ENCODE assay signal across 8 cellular contexts in genomic region chr2:224927671-224928173, GRCh38.
A peak's percentile ranks its signal among the peaks of the same experiment; 100 is the strongest.
DNase-seq lines count a peak whose midpoint lies in the region; ATAC-seq, FAIRE-seq and TF ChIP-seq lines count a peak whose summit lies in the region.

No MANE protein-coding gene starts in this region.

- POLR2A ChIA-PET in T-cell (lab: Charles Lee) = interaction anchor here (0.5 to 3.0 kb wide), 21 partner anchors 9 to 114 kb away, joined by 3 to 33 read pairs (median 3); partner anchors contain the start of gene DOCK10 (in 1 of the 2)
- POLR2A ChIA-PET in WTC11 (lab: Charles Lee) = no interaction called here

- peaks cover 56% of the 10 kb centered on the region for H3K36me3 Mint-ChIP-seq in T-cell
- H3K36me3 Mint-ChIP-seq in astrocyte (ENCODE audit: low read depth, unreplicated experiment) = peaks cover 6% of the 10 kb centered on the region
- no peaks in the 10 kb centered on the region for H3K36me3 Mint-ChIP-seq in WTC11

- H3K9me3 Mint-ChIP-seq in T-cell (no peaks in the 10 kb centered on the region), astrocyte (ENCODE audit: unreplicated experiment) (no peaks in the 10 kb centered on the region), WTC11 (no peaks in the 10 kb centered on the region)

- H2AFZ ChIP-seq in astrocyte (ENCODE audit: low read depth, low read length) = no peak overlapping the region

- peaks cover 99% of the 10 kb centered on the region in 3 donors for H3K4me1 Mint-ChIP-seq in T-cell
- peaks cover 18% of the 10 kb centered on the region for H3K4me1 Mint-ChIP-seq in astrocyte (ENCODE audit: low read depth, unreplicated experiment)
- H3K4me1 Mint-ChIP-seq in WTC11 = peaks cover 6% of the 10 kb centered on the region; the same call in 1 of the 2 replicates

- H3K4me3 ChIP-seq in BLaER1 treated with 17β-estradiol and CSF1 and Interleukin-3, amounts not matched to agents 10 nM and 100 nM = no peak overlapping the region
- H3K4me3 ChIP-seq in astrocyte (ENCODE audit: insufficient read depth, low read depth, low read length) (no peak overlapping the region), prostate gland (no peak overlapping the region)

- H3K9me3 ChIP-seq in BLaER1 treated with 17β-estradiol and CSF1 and Interleukin-3, amounts not matched to agents 10 nM and 100 nM (replicated peaks in 1 of 11) = peaks cover 0 to 4% (median 0%) of the 10 kb centered on the region in 11 experiments; a peak in 1 of 22 replicates
- H3K9me3 ChIP-seq in astrocyte (ENCODE audit: insufficient read depth, low read depth, low read length) (no peaks in the 10 kb centered on the region), prostate gland (no peaks in the 10 kb centered on the region)

- CTCF ChIA-PET in T-cell (lab: Charles Lee) (interaction anchor here (0.6 to 3.2 kb wide), 17 partner anchors 10 to 1913 kb away, joined by 3 to 16 read pairs (median 4); no protein-coding TSS in a partner anchor), WTC11 (lab: Charles Lee) (no interaction called here)

- FAIRE-seq in astrocyte (lab: Jason Lieb, UNC) = peak; percentile 23

- peak overlapping the region; percentile 1 to 97 (median 65); a peak in 17 of 22 replicates for H3K4me2 ChIP-seq in BLaER1 treated with 17β-estradiol and CSF1 and Interleukin-3, amounts not matched to agents 10 nM and 100 nM
- H3K4me2 ChIP-seq in astrocyte (ENCODE audit: low read length) = peak overlapping the region; percentile 49

- H3K79me2 ChIP-seq in astrocyte (ENCODE audit: insufficient read depth, low read length) = no peaks in the 10 kb centered on the region

- TF ChIP-seq POLR2A in prostate gland (IDR thresholded peaks at IDR 0.05) = no peak

- H3K27ac Mint-ChIP-seq in T-cell (peak overlapping the region; percentile 90 to 94), astrocyte (ENCODE audit: unreplicated experiment) (no peak overlapping the region), WTC11 (no peak overlapping the region)

- peak overlapping the region; percentile 23 to 61 (median 60) for H3K4me3 Mint-ChIP-seq in T-cell
- no peak overlapping the region for H3K4me3 Mint-ChIP-seq in astrocyte (ENCODE audit: unreplicated experiment)
- no peak overlapping the region for H3K4me3 Mint-ChIP-seq in WTC11

- H3K27me3 Mint-ChIP-seq in T-cell (no peaks in the 10 kb centered on the region), astrocyte (ENCODE audit: low read depth, unreplicated experiment) (no peaks in the 10 kb centered on the region), WTC11 (ENCODE audit: low read depth) (no peaks in the 10 kb centered on the region; the same call in 1 of the 2 replicates)

- 0 out of 22 replicates have a peak overlapping the region, but pooled peaks of 1 of the 11 experiments have one; percentile 3 for H3K9ac ChIP-seq in BLaER1 treated with 17β-estradiol and CSF1 and Interleukin-3, amounts not matched to agents 10 nM and 100 nM
- H3K9ac ChIP-seq in astrocyte (ENCODE audit: low read length) = peak overlapping the region; percentile 32

- H3K27me3 ChIP-seq in BLaER1 treated with 17β-estradiol and CSF1 and Interleukin-3, amounts not matched to agents 10 nM and 100 nM = no peaks in the 10 kb centered on the region
- H3K27me3 ChIP-seq in astrocyte (ENCODE audit: insufficient read depth, low read length) (no peaks in the 10 kb centered on the region), prostate gland (replicated peaks; ENCODE audit: insufficient read depth) (no peaks in the 10 kb centered on the region)

- WGBS in prostate gland = 75% methylated on average over 7 of the region's 7 CpGs

- H3K27ac ChIP-seq in BLaER1 treated with 17β-estradiol and CSF1 and Interleukin-3, amounts not matched to agents 10 nM and 100 nM = peak overlapping the region in 9 of 11 experiments; percentile 5 to 90 (median 64); a peak in 12 of 22 replicates
- H3K27ac ChIP-seq in astrocyte (ENCODE audit: low read depth, low read length) (peak overlapping the region; percentile 73), prostate gland (no peak overlapping the region)

- ATAC-seq in T-cell (replicated peaks in 1 of 4) (peak; percentile 67 to 88 (median 74)), HG03457 (IDR thresholded peaks at IDR 0.05; ENCODE audit: unreplicated experiment) (no peak), WTC11 (no peak)

- intact Hi-C loops in prostate gland (cut with DNase I) = no loop called here

- TF ChIP-seq CTCF in astrocyte (IDR thresholded peaks at IDR 0.05; ENCODE audit: insufficient read depth, low read depth, low read length) (no peak), prostate gland (IDR thresholded peaks at IDR 0.05) (no peak), WTC11 (IDR thresholded peaks at IDR 0.05) (no peak)

- H4K20me1 ChIP-seq in BLaER1 treated with 17β-estradiol and CSF1 and Interleukin-3, amounts not matched to agents 10 nM and 100 nM = peaks cover 5 to 100% (median 49%) of the 10 kb centered on the region in 11 experiments; a peak in 15 of 22 replicates
- H4K20me1 ChIP-seq in astrocyte (ENCODE audit: insufficient read depth, low read length) = no peaks in the 10 kb centered on the region

- peaks cover 63 to 100% (median 87%) of the 10 kb centered on the region in 10 experiments for H3K4me1 ChIP-seq in BLaER1 treated with 17β-estradiol and CSF1 and Interleukin-3, amounts not matched to agents 10 nM and 100 nM
- H3K4me1 ChIP-seq in astrocyte (ENCODE audit: insufficient read depth, low read length) = peaks cover 28% of the 10 kb centered on the region
- peaks cover 4% of the 10 kb centered on the region for H3K4me1 ChIP-seq in prostate gland (replicated peaks)

- DNase-seq in T-cell (peak in 33 of 34 experiments; percentile 45 to 87 (median 72)), astrocyte (ENCODE audit: low read depth) (peak; percentile 80), prostate gland (ENCODE audit: low spot score) (peak; percentile 36), AG08395 (ENCODE audit: low spot score) (no peak), HUDEP-2 (lab: John Stamatoyannopoulos, UW; ENCODE audit: unreplicated experiment in 76 of 76) (no peak), WTC11 (ENCODE audit: low spot score) (no peak)

- peaks cover 30 to 98% (median 92%) of the 10 kb centered on the region in 11 experiments for H3K36me3 ChIP-seq in BLaER1 treated with 17β-estradiol and CSF1 and Interleukin-3, amounts not matched to agents 10 nM and 100 nM
- H3K36me3 ChIP-seq in astrocyte (ENCODE audit: insufficient read depth, low read length) (peaks cover 4% of the 10 kb centered on the region), prostate gland (no peaks in the 10 kb centered on the region)

TF ChIP-seq in WTC11, 78 proteins besides CTCF, POLR2A, EP300 and RAD21 (continues in another document):
- no peak for TF ChIP-seq ZNF232 (CRISPR knock-in tag; IDR thresholded peaks at IDR 0.05)
- TF ChIP-seq E2F5 (CRISPR knock-in tag; IDR thresholded peaks at IDR 0.05) = no peak
- TF ChIP-seq ATF6 (CRISPR knock-in tag; IDR thresholded peaks at IDR 0.05) = no peak
- no peak for TF ChIP-seq CREB1 (CRISPR knock-in tag; IDR thresholded peaks at IDR 0.05)
- TF ChIP-seq, protein P1, sequence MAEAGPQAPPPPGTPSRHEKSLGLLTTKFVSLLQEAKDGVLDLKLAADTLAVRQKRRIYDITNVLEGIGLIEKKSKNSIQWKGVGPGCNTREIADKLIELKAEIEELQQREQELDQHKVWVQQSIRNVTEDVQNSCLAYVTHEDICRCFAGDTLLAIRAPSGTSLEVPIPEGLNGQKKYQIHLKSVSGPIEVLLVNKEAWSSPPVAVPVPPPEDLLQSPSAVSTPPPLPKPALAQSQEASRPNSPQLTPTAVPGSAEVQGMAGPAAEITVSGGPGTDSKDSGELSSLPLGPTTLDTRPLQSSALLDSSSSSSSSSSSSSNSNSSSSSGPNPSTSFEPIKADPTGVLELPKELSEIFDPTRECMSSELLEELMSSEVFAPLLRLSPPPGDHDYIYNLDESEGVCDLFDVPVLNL (CRISPR knock-in tag; IDR thresholded peaks at IDR 0.05; ENCODE audit: borderline replicate concordance, low read depth) = no peak
- TF ChIP-seq NR1H2 (CRISPR knock-in tag; IDR thresholded peaks at IDR 0.05) = no peak
- TF ChIP-seq NR2C2 (CRISPR knock-in tag; IDR thresholded peaks at IDR 0.05) = no peak
- TF ChIP-seq, protein P2, sequence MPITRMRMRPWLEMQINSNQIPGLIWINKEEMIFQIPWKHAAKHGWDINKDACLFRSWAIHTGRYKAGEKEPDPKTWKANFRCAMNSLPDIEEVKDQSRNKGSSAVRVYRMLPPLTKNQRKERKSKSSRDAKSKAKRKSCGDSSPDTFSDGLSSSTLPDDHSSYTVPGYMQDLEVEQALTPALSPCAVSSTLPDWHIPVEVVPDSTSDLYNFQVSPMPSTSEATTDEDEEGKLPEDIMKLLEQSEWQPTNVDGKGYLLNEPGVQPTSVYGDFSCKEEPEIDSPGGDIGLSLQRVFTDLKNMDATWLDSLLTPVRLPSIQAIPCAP (CRISPR knock-in tag; IDR thresholded peaks at IDR 0.05) = no peak
- TF ChIP-seq ZNF121 (CRISPR knock-in tag; IDR thresholded peaks at IDR 0.05) = no peak
- TF ChIP-seq ZMAT4 (CRISPR knock-in tag; IDR thresholded peaks at IDR 0.05) = no peak

Comparison
In these comparisons a context has a peak if more than half of its experiments do, and no peak if none do; other contexts are left out.
1. H3K27ac ChIP-seq: peak in BLaER1 treated with 17β-estradiol and CSF1 and Interleukin-3, amounts not matched to agents 10 nM and 100 nM (9 of 11) and astrocyte (single experiment); none in prostate gland (0 of 2).
2. ATAC-seq: peak in T-cell (4 of 4); none in HG03457 (single experiment) and WTC11 (single experiment).
3. DNase-seq: peak in T-cell (33 of 34), astrocyte (single experiment) and prostate gland (single experiment); none in AG08395 (single experiment), HUDEP-2 (0 of 76) and WTC11 (single experiment).
4. H3K27ac Mint-ChIP-seq: peak in T-cell (2 of 2); none in astrocyte (single experiment) and WTC11 (single experiment).
5. H3K4me3 Mint-ChIP-seq: peak in T-cell (3 of 3); none in astrocyte (single experiment) and WTC11 (single experiment).